Comparison of ENCODE assay signal across 14 cellular contexts in genomic region chr15:92619380-92620101, GRCh38. TPM values are rescaled to one million over a fixed set of nuclear protein-coding genes. Genes with fewer than 3 reads are reported as not detected.
DNase-seq lines count a peak whose midpoint lies in the region; ATAC-seq and TF ChIP-seq lines count a peak whose summit lies in the region.
"Had no signal": no experiment of that assay in that cellular context is flagged by ENCODE, and none has a peak within 500 bp of the region (broad histone marks: within the 10 kb centered on the region; RNA-seq: fewer than 3 reads in every experiment).

No MANE protein-coding gene starts in this region.

- H3K36me3 ChIP-seq in adipocyte (ENCODE audit: control insufficient read depth, insufficient read depth, low read length, severe bottlenecking) (no peaks in the 10 kb centered on the region), prostate gland (no peaks in the 10 kb centered on the region), right lobe of liver (no peaks in the 10 kb centered on the region)

- peaks cover 36% of the 10 kb centered on the region for H3K4me1 ChIP-seq in adipocyte (ENCODE audit: control insufficient read depth, insufficient read depth, low read length)
- peaks cover 41% of the 10 kb centered on the region for H3K4me1 ChIP-seq in prostate gland (replicated peaks)
- peaks cover 0 to 32% (median 17%) of the 10 kb centered on the region in 4 donors for H3K4me1 ChIP-seq in right lobe of liver

- intact Hi-C loops in prostate gland (cut with DNase I) (loop anchor here (5.0 to 10.0 kb wide), 6 partner anchors 33 to 185 kb away; no protein-coding TSS in a partner anchor), right lobe of liver (cut with DNase I) (loop anchor here in 1 of 2 donors (10.0 kb wide), 1 partner anchor 45 kb away; no protein-coding TSS in a partner anchor)

- H3K9me3 ChIP-seq in adipocyte (ENCODE audit: control insufficient read depth, low read length) (no peaks in the 10 kb centered on the region), prostate gland (no peaks in the 10 kb centered on the region), right lobe of liver (no peaks in the 10 kb centered on the region)

- no peak overlapping the region for H3K9ac ChIP-seq in adipocyte (ENCODE audit: low read length)

- no peaks in the 10 kb centered on the region for H3K27me3 ChIP-seq in adipocyte (replicated peaks; ENCODE audit: control insufficient read depth, insufficient read depth, low read length)
- H3K27me3 ChIP-seq in prostate gland (replicated peaks; ENCODE audit: insufficient read depth): no peaks in the 10 kb centered on the region
- no peaks in the 10 kb centered on the region for H3K27me3 ChIP-seq in right lobe of liver

- WGBS in prostate gland: 68% methylated on average over 4 of the region's 4 CpGs
- 79% methylated on average over 3 of the region's 4 CpGs for WGBS in right lobe of liver (ENCODE audit: insufficient coverage, low coverage, low lambda C conversion rate, missing lambda C conversion rate)

- ATAC-seq in right lobe of liver: no peak
- ATAC-seq: Panc1 had no signal

- no peak overlapping the region for H3K4me3 ChIP-seq in AG09309 (ENCODE audit: control insufficient read depth, low read depth, low read length)
- no peak overlapping the region for H3K4me3 ChIP-seq in adipocyte (ENCODE audit: low read length)
- H3K4me3 ChIP-seq in prostate gland: no peak overlapping the region
- no peak overlapping the region for H3K4me3 ChIP-seq in right lobe of liver

- DNase-seq in AG09309 (ENCODE audit: low read depth) (peak; percentile 41), adipocyte (ENCODE audit: low read depth) (peak; percentile 77), fibroblast of the conjunctiva (ENCODE audit: low read depth) (peak; percentile 10), prostate gland (ENCODE audit: low spot score) (no peak), NCI-H2196 (lab: John Stamatoyannopoulos, UW; ENCODE audit: unreplicated experiment) (no peak), epidermal melanocyte (ENCODE audit: insufficient read length, low spot score) (no peak), right lobe of liver (no peak), substantia nigra (lab: John Stamatoyannopoulos, UW) (no peak)
- DNase-seq: aorta, HCEC 1CT, KG1, small intestine, T-helper 9 cell had no signal

- TF ChIP-seq CTCF in AG09309 (IDR thresholded peaks at IDR 0.05; ENCODE audit: control insufficient read depth, insufficient read depth, low read depth, low read length, missing control alignments): no peak
- TF ChIP-seq CTCF in prostate gland (IDR thresholded peaks at IDR 0.05): no peak
- no peak for TF ChIP-seq CTCF in right lobe of liver (IDR thresholded peaks at IDR 0.05)

- no peak for TF ChIP-seq POLR2A in prostate gland (IDR thresholded peaks at IDR 0.05)
- TF ChIP-seq POLR2A in right lobe of liver (IDR thresholded peaks at IDR 0.05): no peak

- H3K27ac ChIP-seq in prostate gland: peak overlapping the region; percentile 74 to 80
- peak overlapping the region in 1 of 3 donors; percentile 22 for H3K27ac ChIP-seq in right lobe of liver
- no peak overlapping the region for H3K27ac ChIP-seq in substantia nigra (ENCODE audit: low read depth, low read length, poor library complexity, severe bottlenecking)

RNA-seq across cellular contexts. Expression of gene FAM174B, which starts 36.0 kb away (rescaled TPM):
- 100 to 1,000 TPM in 1 of 2 donors, 10 to 100 TPM in 1; 32.0 to 183 TPM for total RNA-seq in prostate gland
- 10 to 100 TPM in 1 of 6 experiments, 1 to 10 TPM in 5; 2.0 to 11.9 (median 4.7) TPM for total RNA-seq in right lobe of liver

Comparison
In these comparisons a context has a peak if more than half of its experiments do, and no peak if none do; other contexts are left out.
1. DNase-seq: peak in AG09309 (single experiment), adipocyte (single experiment) and fibroblast of the conjunctiva (single experiment); none in prostate gland (single experiment), NCI-H2196 (single experiment), epidermal melanocyte (single experiment), right lobe of liver (0 of 3) and substantia nigra (0 of 49).